ENCODE assay signal across 23 cellular contexts in genomic region chr15:76871930-76872329, GRCh38. TPM values are rescaled to one million over a fixed set of nuclear protein-coding genes. Genes with fewer than 3 reads are reported as not detected.
DNase-seq lines count a peak whose midpoint lies in the region; ATAC-seq and TF ChIP-seq lines count a peak whose summit lies in the region.
"Had no signal": no experiment of that assay in that cellular context is flagged by ENCODE, and none has a peak within 500 bp of the region (broad histone marks: within the 10 kb centered on the region; RNA-seq: fewer than 3 reads in every experiment).

No MANE protein-coding gene starts in this region.

- CTCF ChIA-PET in activated naive CD4-positive, alpha-beta T cell treated with anti-CD3 and anti-CD28 coated beads for 36 hours (lab: Charles Lee) = no interaction called here
- CTCF ChIA-PET in GM10248 (lab: Yijun Ruan, JAX) = interaction anchor here (1.4 to 1.6 kb wide), 2 partner anchors 10 to 11 kb away, joined by 3 read pairs; no protein-coding TSS in a partner anchor

- no peaks in the 10 kb centered on the region for H3K9me3 Mint-ChIP-seq in activated naive CD4-positive, alpha-beta T cell treated with anti-CD3 and anti-CD28 coated beads, Interleukin-2, amount 50 U/mL, for 24 hours
- H3K9me3 Mint-ChIP-seq in activated naive CD4-positive, alpha-beta T cell treated with anti-CD3 and anti-CD28 coated beads for 36 hours = no peaks in the 10 kb centered on the region
- no peaks in the 10 kb centered on the region for H3K9me3 Mint-ChIP-seq in activated T-helper 2 cell treated with anti-CD3 and anti-CD28 coated beads, Interferon-gamma antibody, Interleukin-2, Interleukin-4, amounts not matched to agents 10 μg/mL and 5 μg/mL and 100 μg/mL, durations not matched to agents 14 hours and 24 hours and 36 hours
- no peaks in the 10 kb centered on the region for H3K9me3 Mint-ChIP-seq in immature natural killer cell

- intact Hi-C loops in activated naive CD4-positive, alpha-beta T cell treated with anti-CD3 and anti-CD28 coated beads for 36 hours (cut with micrococcal nuclease) = no loop called here
- intact Hi-C loops in activated T-helper 2 cell treated with anti-CD3 and anti-CD28 coated beads, Interferon-gamma antibody, Interleukin-2, Interleukin-4, amounts not matched to agents 10 μg/mL and 5 μg/mL and 100 μg/mL, durations not matched to agents 14 hours and 24 hours and 36 hours (cut with micrococcal nuclease) = no loop called here

- DNase-seq in activated naive CD4-positive, alpha-beta T cell treated with anti-CD3 and anti-CD28 coated beads for 36 hours = no peak
- DNase-seq in activated T-helper 2 cell treated with anti-CD3 and anti-CD28 coated beads, Interferon-gamma antibody, Interleukin-2, Interleukin-4, amounts not matched to agents 10 μg/mL and 5 μg/mL and 100 μg/mL, durations not matched to agents 14 hours and 24 hours and 36 hours (ENCODE audit: low spot score) = no peak
- DNase-seq in immature natural killer cell (no peak), amygdala (lab: John Stamatoyannopoulos, UW) (no peak), mucosa of gallbladder (ENCODE audit: low spot score) (no peak), GM10248 (ENCODE audit: extremely low spot score) (no peak)
- DNase-seq: activated CD4-positive, CD25-positive, alpha-beta regulatory T cell; CD4-positive, CD25-positive, alpha-beta regulatory T cell; EL; endodermal cell; gastrocnemius medialis; hippocampal formation; islet precursor cell; Karpas-422; NCI-H187; NCI-H2227 treated with DMSO at 0.1 percent for 48 hours; NCI-H69; right cardiac atrium; stimulated activated CD4-positive, alpha-beta T cell treated with anti-CD3 and anti-CD28 coated beads, Interleukin-12 subunit alpha, Interleukin-12 subunit beta, amount 100 ng/mL, for 4 hours; stimulated activated CD4-positive, alpha-beta T cell treated with anti-CD3 and anti-CD28 coated beads, Interleukin-4, amount 100 ng/mL, for 24 hours; transverse colon had no signal

- H3K36me3 Mint-ChIP-seq in activated naive CD4-positive, alpha-beta T cell treated with anti-CD3 and anti-CD28 coated beads, Interleukin-2, amount 50 U/mL, for 24 hours = peaks cover 18% of the 10 kb centered on the region
- H3K36me3 Mint-ChIP-seq in activated naive CD4-positive, alpha-beta T cell treated with anti-CD3 and anti-CD28 coated beads for 36 hours (ENCODE audit: low read depth) = peaks cover 13% of the 10 kb centered on the region
- H3K36me3 Mint-ChIP-seq in activated T-helper 2 cell treated with anti-CD3 and anti-CD28 coated beads, Interferon-gamma antibody, Interleukin-2, Interleukin-4, amounts not matched to agents 10 μg/mL and 5 μg/mL and 100 μg/mL, durations not matched to agents 14 hours and 24 hours and 36 hours (ENCODE audit: low read depth) = no peaks in the 10 kb centered on the region
- peaks cover 4 to 5% (median 4%) of the 10 kb centered on the region in 3 donors for H3K36me3 Mint-ChIP-seq in immature natural killer cell

- H3K27ac Mint-ChIP-seq in activated naive CD4-positive, alpha-beta T cell treated with anti-CD3 and anti-CD28 coated beads, Interleukin-2, amount 50 U/mL, for 24 hours = peak overlapping the region; percentile 6
- H3K27ac Mint-ChIP-seq in activated naive CD4-positive, alpha-beta T cell treated with anti-CD3 and anti-CD28 coated beads for 36 hours = no peak overlapping the region
- peak overlapping the region; percentile 33 for H3K27ac Mint-ChIP-seq in activated T-helper 2 cell treated with anti-CD3 and anti-CD28 coated beads, Interferon-gamma antibody, Interleukin-2, Interleukin-4, amounts not matched to agents 10 μg/mL and 5 μg/mL and 100 μg/mL, durations not matched to agents 14 hours and 24 hours and 36 hours
- H3K27ac Mint-ChIP-seq in immature natural killer cell = peak overlapping the region in 4 of 6 donors; percentile 0 to 80 (median 54)
- H3K27ac Mint-ChIP-seq: CD4-positive, CD25-positive, alpha-beta regulatory T cell; endodermal cell had no signal

- H3K27me3 Mint-ChIP-seq in activated naive CD4-positive, alpha-beta T cell treated with anti-CD3 and anti-CD28 coated beads, Interleukin-2, amount 50 U/mL, for 24 hours = no peaks in the 10 kb centered on the region
- H3K27me3 Mint-ChIP-seq in activated naive CD4-positive, alpha-beta T cell treated with anti-CD3 and anti-CD28 coated beads for 36 hours (ENCODE audit: low read depth) = no peaks in the 10 kb centered on the region
- peaks cover 2% of the 10 kb centered on the region for H3K27me3 Mint-ChIP-seq in activated T-helper 2 cell treated with anti-CD3 and anti-CD28 coated beads, Interferon-gamma antibody, Interleukin-2, Interleukin-4, amounts not matched to agents 10 μg/mL and 5 μg/mL and 100 μg/mL, durations not matched to agents 14 hours and 24 hours and 36 hours (ENCODE audit: low read depth)
- no peaks in the 10 kb centered on the region for H3K27me3 Mint-ChIP-seq in immature natural killer cell (ENCODE audit: low read depth in 3 of 3)
- H3K27me3 Mint-ChIP-seq: CD4-positive, CD25-positive, alpha-beta regulatory T cell had no signal

- no peak for TF ChIP-seq CTCF in GM10248 (IDR thresholded peaks at IDR 0.05; ENCODE audit: control extremely low read depth, extremely low read depth, low read depth, missing control alignments)

- ATAC-seq in HG02610 (IDR thresholded peaks at IDR 0.05; ENCODE audit: unreplicated experiment) = no peak
- ATAC-seq: gastrocnemius medialis, right cardiac atrium had no signal

- H3K4me3 Mint-ChIP-seq in activated naive CD4-positive, alpha-beta T cell treated with anti-CD3 and anti-CD28 coated beads, Interleukin-2, amount 50 U/mL, for 24 hours = peak overlapping the region; percentile 16
- no peak overlapping the region for H3K4me3 Mint-ChIP-seq in activated naive CD4-positive, alpha-beta T cell treated with anti-CD3 and anti-CD28 coated beads for 36 hours
- no peak overlapping the region for H3K4me3 Mint-ChIP-seq in activated T-helper 2 cell treated with anti-CD3 and anti-CD28 coated beads, Interferon-gamma antibody, Interleukin-2, Interleukin-4, amounts not matched to agents 10 μg/mL and 5 μg/mL and 100 μg/mL, durations not matched to agents 14 hours and 24 hours and 36 hours (ENCODE audit: low read depth)
- H3K4me3 Mint-ChIP-seq in immature natural killer cell = no peak overlapping the region
- H3K4me3 Mint-ChIP-seq: CD4-positive, CD25-positive, alpha-beta regulatory T cell; endodermal cell had no signal

- POLR2A ChIA-PET in GM10248 (lab: Yijun Ruan, JAX) = no interaction called here

- peaks cover 43% of the 10 kb centered on the region for H3K4me1 Mint-ChIP-seq in activated naive CD4-positive, alpha-beta T cell treated with anti-CD3 and anti-CD28 coated beads, Interleukin-2, amount 50 U/mL, for 24 hours
- H3K4me1 Mint-ChIP-seq in activated naive CD4-positive, alpha-beta T cell treated with anti-CD3 and anti-CD28 coated beads for 36 hours (ENCODE audit: low read depth) = peaks cover 16% of the 10 kb centered on the region
- peaks cover 11% of the 10 kb centered on the region for H3K4me1 Mint-ChIP-seq in activated T-helper 2 cell treated with anti-CD3 and anti-CD28 coated beads, Interferon-gamma antibody, Interleukin-2, Interleukin-4, amounts not matched to agents 10 μg/mL and 5 μg/mL and 100 μg/mL, durations not matched to agents 14 hours and 24 hours and 36 hours (ENCODE audit: low read depth)
- H3K4me1 Mint-ChIP-seq in immature natural killer cell = peaks cover 9 to 14% of the 10 kb centered on the region in 2 donors

RNA-seq across cellular contexts. Expression of gene SCAPER, which starts 33.2 kb away (rescaled TPM):
- 10 to 100 TPM; 28.5 to 28.9 TPM for total RNA-seq in activated naive CD4-positive, alpha-beta T cell treated with anti-CD3 and anti-CD28 coated beads for 36 hours
- total RNA-seq in activated T-helper 2 cell treated with anti-CD3 and anti-CD28 coated beads, Interferon-gamma antibody, Interleukin-2, Interleukin-4, amounts not matched to agents 10 μg/mL and 5 μg/mL and 100 μg/mL, durations not matched to agents 14 hours and 24 hours and 36 hours = 22.8 and 24.7 TPM in 2 replicates
- 10 to 100 TPM in 1 of 3 donors, 1 to 10 TPM in 2; 6.8 to 23.6 (median 6.8) TPM for polyA plus RNA-seq in immature natural killer cell
- 20.7 TPM for total RNA-seq in mucosa of gallbladder

RNA-seq across cellular contexts. Expression of gene RCN2, which starts 59.6 kb away (rescaled TPM):
- 10 to 100 TPM; 23.7 to 25.2 TPM for total RNA-seq in activated naive CD4-positive, alpha-beta T cell treated with anti-CD3 and anti-CD28 coated beads for 36 hours
- total RNA-seq in activated T-helper 2 cell treated with anti-CD3 and anti-CD28 coated beads, Interferon-gamma antibody, Interleukin-2, Interleukin-4, amounts not matched to agents 10 μg/mL and 5 μg/mL and 100 μg/mL, durations not matched to agents 14 hours and 24 hours and 36 hours = 35.7 and 36.1 TPM in 2 replicates
- polyA plus RNA-seq in immature natural killer cell = 10 to 100 TPM; 54.0 to 68.2 (median 64.1) TPM
- total RNA-seq in mucosa of gallbladder = 34.3 TPM
